Comparison of ENCODE assay signal across 16 cellular contexts in genomic region chr12:123148223-123148622, GRCh38. TPM values are rescaled to one million over a fixed set of nuclear protein-coding genes. Genes with fewer than 3 reads are reported as not detected.
A peak's percentile ranks its signal among the peaks of the same experiment; 100 is the strongest.
DNase-seq lines count a peak whose midpoint lies in the region; ATAC-seq, FAIRE-seq and TF ChIP-seq lines count a peak whose summit lies in the region.
"Had no signal": no experiment of that assay in that cellular context is flagged by ENCODE, and none has a peak within 500 bp of the region (broad histone marks: within the 10 kb centered on the region; RNA-seq: fewer than 3 reads in every experiment).

No MANE protein-coding gene starts in this region.

- DNase-seq in natural killer cell = no peak
- DNase-seq in natural killer cell treated with Interleukin-12 subunit alpha and Interleukin-12 subunit beta and Interleukin-15 and Interleukin-18, amount 100 ng/mL, for 72 hours (ENCODE audit: low spot score) = no peak
- DNase-seq in WERI-Rb-1 = peak; percentile 53
- DNase-seq in activated CD4-positive, alpha-beta T cell treated with anti-CD3 and anti-CD28 coated beads, Interleukin-2, amount 50 U/mL, for 48 hours = no peak
- DNase-seq in H54 (ENCODE audit: insufficient read length, low spot score) = no peak
- DNase-seq: activated CD4-positive, alpha-beta T cell treated with anti-CD3 and anti-CD28 coated beads, Interleukin-2, amount 50 U/mL, for 1 hour; NCI-H1105; NCI-H748 treated with DMSO at 0.1 percent for 48 hours; stimulated activated naive CD4-positive, alpha-beta T cell treated with Interleukin-2 at 50 U/mL for 16 hours had no signal

- H3K9me3 ChIP-seq in WERI-Rb-1 (ENCODE audit: severe bottlenecking) (no peaks in the 10 kb centered on the region), mesodermal cell (ENCODE audit: control insufficient read depth, low read length) (no peaks in the 10 kb centered on the region)

- TF ChIP-seq POLR2A in H54 (IDR thresholded peaks at IDR 0.05; ENCODE audit: low read depth, low read length) = no peak

- H3K4me3 ChIP-seq in WERI-Rb-1 (ENCODE audit: low read depth, low read length) = no peak overlapping the region
- no peak overlapping the region for H3K4me3 ChIP-seq in mesodermal cell (ENCODE audit: extremely low read depth, insufficient read depth, low read length, poor library complexity, severe bottlenecking)

- TF ChIP-seq CTCF in natural killer cell (IDR thresholded peaks at IDR 0.05) (no peak), WERI-Rb-1 (IDR thresholded peaks at IDR 0.05; ENCODE audit: low read depth, low read length) (no peak)

- peaks cover 37% of the 10 kb centered on the region for H3K4me1 ChIP-seq in mesodermal cell (ENCODE audit: control insufficient read depth, insufficient read depth, low read length, poor library complexity, severe bottlenecking)

- no peak for FAIRE-seq in H54 (lab: Jason Lieb, UNC)
- FAIRE-seq: islet of Langerhans had no signal

- H3K36me3 ChIP-seq in WERI-Rb-1 (peaks cover 2% of the 10 kb centered on the region; the same call in 1 of the 2 replicates), mesodermal cell (ENCODE audit: control insufficient read depth, insufficient read depth, low read length) (peaks cover 9% of the 10 kb centered on the region)

- no peaks in the 10 kb centered on the region for H3K27me3 ChIP-seq in WERI-Rb-1 (ENCODE audit: insufficient read depth, low read depth, severe bottlenecking)

- ATAC-seq in natural killer cell = no peak
- ATAC-seq in natural killer cell treated with Interleukin-12 subunit alpha and Interleukin-12 subunit beta and Interleukin-15 and Interleukin-18, amount 100 ng/mL, for 72 hours = no peak
- no peak for ATAC-seq in GM18511 (IDR thresholded peaks at IDR 0.05; ENCODE audit: unreplicated experiment)
- no peak for ATAC-seq in GM18502 (IDR thresholded peaks at IDR 0.05; ENCODE audit: poor library complexity, unreplicated experiment)

- H3K4me1 Mint-ChIP-seq in natural killer cell = peaks cover 36 to 43% of the 10 kb centered on the region in 2 donors
- peaks cover 17 to 23% of the 10 kb centered on the region in 2 donors for H3K4me1 Mint-ChIP-seq in natural killer cell treated with Interleukin-12 subunit alpha and Interleukin-12 subunit beta and Interleukin-15 and Interleukin-18, amount 100 ng/mL, for 72 hours (ENCODE audit: low read depth in 2 of 2)

- intact Hi-C loops in natural killer cell (cut with micrococcal nuclease) = no loop called here

- H3K27me3 Mint-ChIP-seq in natural killer cell (ENCODE audit: low read depth in 2 of 2) = no peaks in the 10 kb centered on the region
- no peaks in the 10 kb centered on the region for H3K27me3 Mint-ChIP-seq in natural killer cell treated with Interleukin-12 subunit alpha and Interleukin-12 subunit beta and Interleukin-15 and Interleukin-18, amount 100 ng/mL, for 72 hours

- H3K36me3 Mint-ChIP-seq in natural killer cell = no peaks in the 10 kb centered on the region
- H3K36me3 Mint-ChIP-seq in natural killer cell treated with Interleukin-12 subunit alpha and Interleukin-12 subunit beta and Interleukin-15 and Interleukin-18, amount 100 ng/mL, for 72 hours = no peaks in the 10 kb centered on the region
- H3K36me3 Mint-ChIP-seq: mesothelial cell of epicardium had no signal

- H3K9me3 Mint-ChIP-seq in natural killer cell = no peaks in the 10 kb centered on the region
- no peaks in the 10 kb centered on the region for H3K9me3 Mint-ChIP-seq in natural killer cell treated with Interleukin-12 subunit alpha and Interleukin-12 subunit beta and Interleukin-15 and Interleukin-18, amount 100 ng/mL, for 72 hours
- H3K9me3 Mint-ChIP-seq: mesothelial cell of epicardium had no signal

- H3K4me3 Mint-ChIP-seq in natural killer cell = peak overlapping the region; percentile 86
- no peak overlapping the region for H3K4me3 Mint-ChIP-seq in natural killer cell treated with Interleukin-12 subunit alpha and Interleukin-12 subunit beta and Interleukin-15 and Interleukin-18, amount 100 ng/mL, for 72 hours
- H3K4me3 Mint-ChIP-seq: mesothelial cell of epicardium had no signal

- 64 to 81% methylated on average over 7 of the region's 9 CpGs for WGBS in mesodermal cell (ENCODE audit: insufficient coverage in 2 of 2), 2 experiments

- H3K27ac ChIP-seq in WERI-Rb-1 (no peak overlapping the region), mesodermal cell (ENCODE audit: low read depth, low read length, severe bottlenecking) (peak overlapping the region; percentile 62)
- H3K27ac ChIP-seq: KMS-11, parathyroid adenoma had no signal

- peak overlapping the region; percentile 36 to 57 for H3K27ac Mint-ChIP-seq in natural killer cell
- H3K27ac Mint-ChIP-seq in natural killer cell treated with Interleukin-12 subunit alpha and Interleukin-12 subunit beta and Interleukin-15 and Interleukin-18, amount 100 ng/mL, for 72 hours = no peak overlapping the region
- H3K27ac Mint-ChIP-seq: mesothelial cell of epicardium had no signal

RNA-seq across cellular contexts. Expression of gene PITPNM2, which starts 2.7 kb away (rescaled TPM):
- total RNA-seq in natural killer cell = 10 to 100 TPM; 38.9 to 94.6 (median 42.5) TPM
- total RNA-seq in natural killer cell treated with Interleukin-12 subunit alpha and Interleukin-12 subunit beta and Interleukin-15 and Interleukin-18, amount 100 ng/mL, for 72 hours = 1 to 10 TPM; 2.0 to 3.1 TPM
- polyA plus RNA-seq in mesodermal cell (2013, experiment 1 of 2) = 8.0 TPM
- polyA plus RNA-seq in mesodermal cell (2013, experiment 2 of 2) = 8.8 TPM

Comparison
In these comparisons a context has a peak if more than half of its experiments do, and no peak if none do; other contexts are left out.
1. H3K27ac Mint-ChIP-seq: peak in natural killer cell (2 of 2); none in natural killer cell treated with Interleukin-12 subunit alpha and Interleukin-12 subunit beta and Interleukin-15 and Interleukin-18, amount 100 ng/mL, for 72 hours (0 of 2).
2. RNA of gene PITPNM2, which starts 2.7 kb away (total RNA-seq): 38.9 to 94.6 TPM in natural killer cell; 2.0 to 3.1 TPM in natural killer cell treated with Interleukin-12 subunit alpha and Interleukin-12 subunit beta and Interleukin-15 and Interleukin-18, amount 100 ng/mL, for 72 hours; every median in the first group is over 4 times any median in the second.